ENCODE assay signal across 1 cellular context in the genomic region with DNA sequence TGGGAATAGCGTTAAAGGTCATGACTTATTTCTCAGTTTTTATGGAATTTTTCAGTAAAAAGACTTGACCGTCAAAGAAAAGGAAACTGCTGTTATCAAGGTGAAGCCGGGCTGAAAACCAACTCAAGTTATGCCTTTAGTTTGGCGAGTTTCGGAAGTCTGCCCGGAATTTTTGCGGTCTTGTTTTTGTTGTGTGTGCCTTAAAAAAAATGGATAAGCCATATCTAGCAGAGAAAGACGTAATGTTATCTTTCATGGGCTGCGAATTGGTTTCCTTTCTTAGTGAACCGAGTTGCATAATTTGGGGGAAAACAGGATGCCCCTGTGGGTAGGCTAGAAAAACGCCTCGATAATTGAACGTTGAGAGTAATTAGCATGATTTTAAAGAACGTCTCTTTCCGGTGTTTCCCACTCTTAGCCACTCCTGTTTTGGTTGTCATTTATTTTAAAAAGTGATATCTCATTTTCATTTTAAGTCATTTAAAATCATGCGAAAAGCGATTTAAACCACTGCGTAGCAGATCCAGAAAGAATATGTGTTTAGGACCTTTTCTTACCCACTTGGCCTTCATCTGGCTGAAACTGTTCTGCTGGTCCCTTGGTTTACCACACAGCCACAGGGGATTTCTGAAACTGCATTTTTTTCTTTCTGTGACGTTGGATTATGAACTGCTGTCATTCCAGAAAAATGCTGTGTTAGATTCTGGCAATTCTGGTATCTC.
TF ChIP-seq lines count a peak whose summit lies in the region.

No MANE protein-coding gene starts in this region.

TF ChIP-seq in endothelial cell of umbilical vein, 7 proteins besides CTCF, POLR2A, EP300 and RAD21 (continued from another document):
- TF ChIP-seq, protein P1, sequence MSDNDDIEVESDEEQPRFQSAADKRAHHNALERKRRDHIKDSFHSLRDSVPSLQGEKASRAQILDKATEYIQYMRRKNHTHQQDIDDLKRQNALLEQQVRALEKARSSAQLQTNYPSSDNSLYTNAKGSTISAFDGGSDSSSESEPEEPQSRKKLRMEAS (IDR thresholded peaks at IDR 0.05; ENCODE audit: insufficient read depth, insufficient read length), result no peak
- TF ChIP-seq JUN (IDR thresholded peaks at IDR 0.05; ENCODE audit: borderline replicate concordance, insufficient read depth, insufficient read length, low read depth) (no peak), EZH2 (IDR thresholded peaks at IDR 0.05; ENCODE audit: borderline replicate concordance, low read depth, low read length, severe bottlenecking) (no peak), FOS (IDR thresholded peaks at IDR 0.05; ENCODE audit: borderline replicate concordance, insufficient read depth, low read length) (no peak), POLR2AphosphoS5 (IDR thresholded peaks at IDR 0.05; ENCODE audit: insufficient read depth, low read depth, low read length) (no peak), MYC (IDR thresholded peaks at IDR 0.05; ENCODE audit: low read depth, low read length) (no peak)
